Comparison of ENCODE assay signal across 15 cellular contexts in the genomic region with DNA sequence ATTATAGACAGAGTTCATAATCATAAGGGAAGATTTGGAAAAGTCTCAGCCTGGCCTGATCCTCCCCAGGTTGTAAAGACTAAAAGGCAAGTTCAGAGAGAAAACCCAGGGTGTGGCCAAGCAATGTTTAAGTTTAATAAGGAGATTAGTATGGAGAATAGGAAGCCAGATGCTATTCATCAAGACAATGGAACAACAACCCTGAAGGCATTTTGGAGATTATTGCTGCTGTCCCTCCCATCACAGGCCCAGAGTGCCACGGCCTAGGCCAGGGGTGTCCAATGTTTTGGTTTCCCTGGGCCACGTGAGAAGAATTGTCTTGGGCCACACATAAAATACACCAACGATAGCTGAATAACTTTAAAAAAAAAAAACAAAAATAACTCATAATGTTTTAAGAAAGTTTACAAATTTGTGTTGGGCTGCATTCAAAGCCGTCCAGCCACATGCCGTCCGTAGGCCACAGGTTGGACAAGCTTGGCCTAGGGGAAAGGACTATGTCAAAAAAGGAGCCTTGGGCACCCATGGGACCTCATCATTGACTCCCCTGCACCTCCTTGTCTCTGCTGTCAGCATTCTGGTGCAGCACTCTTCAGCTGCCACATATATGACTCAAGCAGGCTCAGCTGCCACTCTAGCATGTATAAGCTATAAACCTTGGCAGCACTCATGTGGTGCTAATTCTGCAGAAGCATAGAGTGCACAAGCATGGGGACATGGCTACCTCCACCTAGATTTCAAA. TPM values are rescaled to one million over a fixed set of nuclear protein-coding genes. Genes with fewer than 3 reads are reported as not detected.
DNase-seq lines count a peak whose midpoint lies in the region; ATAC-seq and TF ChIP-seq lines count a peak whose summit lies in the region.
"Had no signal": no experiment of that assay in that cellular context is flagged by ENCODE, and none has a peak within 500 bp of the region (broad histone marks: within the 10 kb centered on the region; RNA-seq: fewer than 3 reads in every experiment).

No MANE protein-coding gene starts in this region.

- H3K56ac ChIP-seq in IMR-90 (ENCODE audit: extremely low read depth, insufficient read depth, low read length) = no peak overlapping the region

- dilution Hi-C loops in IMR-90 (cut with HindIII; ENCODE audit: low sequenced_read_pairs, unreplicated experiment) = no loop called here

- POLR2A ChIA-PET in IMR-90 (lab: Charles Lee; ENCODE audit: unreplicated experiment) = no interaction called here

- no peak overlapping the region for H3K18ac ChIP-seq in IMR-90 (ENCODE audit: low read depth, low read length)

- H3K9me3 ChIP-seq in IMR-90 (ENCODE audit: control insufficient read depth, insufficient read depth, low read length) (peaks cover 8% of the 10 kb centered on the region), tibial nerve (peaks cover 0 to 12% (median 3%) of the 10 kb centered on the region in 4 donors)

- TF ChIP-seq POLR2A in IMR-90 (IDR thresholded peaks at IDR 0.05; ENCODE audit: low read depth, low read length) = no peak
- no peak for TF ChIP-seq POLR2A in tibial nerve (IDR thresholded peaks at IDR 0.05)

- H2BK120ac ChIP-seq in IMR-90 (ENCODE audit: low read depth, low read length) = no peak overlapping the region

- H2BK15ac ChIP-seq in IMR-90 (ENCODE audit: low read depth, low read length) = no peak overlapping the region

- no peak overlapping the region for H4K5ac ChIP-seq in IMR-90 (ENCODE audit: low read depth, low read length)

- H3K27me3 ChIP-seq in IMR-90 (ENCODE audit: control insufficient read depth, insufficient read depth, low read length) (no peaks in the 10 kb centered on the region), foreskin keratinocyte (no peaks in the 10 kb centered on the region), tibial nerve (no peaks in the 10 kb centered on the region)
- H3K27me3 ChIP-seq: BLaER1 treated with 17β-estradiol and CSF1 and Interleukin-3, amounts not matched to agents 10 nM and 100 nM had no signal

- TF ChIP-seq RAD21 in IMR-90 (IDR thresholded peaks at IDR 0.05; ENCODE audit: low read length) = no peak

- no peak overlapping the region for H2AFZ ChIP-seq in IMR-90 (replicated peaks; ENCODE audit: low read length, poor library complexity)
- H2AFZ ChIP-seq: GM23248 had no signal

- H3K27me3 Mint-ChIP-seq in T-helper 2 cell treated with Interferon-gamma antibody and Interleukin-4, amounts not matched to agents 5 μg/mL and 100 μg/mL, for 36 hours (ENCODE audit: low read depth) = no peaks in the 10 kb centered on the region
- H3K27me3 Mint-ChIP-seq: CD4-positive, alpha-beta T cell had no signal

- H2AK9ac ChIP-seq in IMR-90 (replicated peaks; ENCODE audit: low read depth, low read length, poor library complexity) = peak overlapping the region; percentile 75

- H3K27ac Mint-ChIP-seq in T-helper 2 cell treated with Interferon-gamma antibody and Interleukin-4, amounts not matched to agents 5 μg/mL and 100 μg/mL, for 36 hours = peak overlapping the region; percentile 33
- peak overlapping the region; percentile 34 for H3K27ac Mint-ChIP-seq in stimulated activated effector memory CD8-positive, alpha-beta T cell treated with anti-CD3 and anti-CD28 coated beads, Interleukin-12 subunit alpha, Interleukin-12 subunit beta, amount 100 ng/mL, for 72 hours
- H3K27ac Mint-ChIP-seq: CD4-positive, alpha-beta T cell had no signal

- H4K8ac ChIP-seq in IMR-90 (ENCODE audit: low read depth in 2 of 2, low read length in 2 of 2) = no peak overlapping the region

- intact Hi-C loops in IMR-90 (cut with micrococcal nuclease) = loop anchor here (5.0 kb wide), 1 partner anchor 56 kb away; no protein-coding TSS in a partner anchor

- no peak overlapping the region for H3K14ac ChIP-seq in IMR-90 (replicated peaks; ENCODE audit: low read depth, low read length)

- H3K36me3 ChIP-seq in IMR-90 (ENCODE audit: control insufficient read depth, insufficient read depth, low read length) (no peaks in the 10 kb centered on the region), tibial nerve (no peaks in the 10 kb centered on the region)
- H3K36me3 ChIP-seq: BLaER1 treated with 17β-estradiol and CSF1 and Interleukin-3, amounts not matched to agents 10 nM and 100 nM had no signal

- H3K36me3 Mint-ChIP-seq in T-helper 2 cell treated with Interferon-gamma antibody and Interleukin-4, amounts not matched to agents 5 μg/mL and 100 μg/mL, for 36 hours (ENCODE audit: low read depth) = peaks cover 77% of the 10 kb centered on the region
- H3K36me3 Mint-ChIP-seq in stimulated activated effector memory CD8-positive, alpha-beta T cell treated with anti-CD3 and anti-CD28 coated beads, Interleukin-12 subunit alpha, Interleukin-12 subunit beta, amount 100 ng/mL, for 72 hours = peaks cover 47% of the 10 kb centered on the region

- TF ChIP-seq CTCF in IMR-90 (conservative IDR thresholded peaks at IDR 0.05; ENCODE audit: low read depth, low read length) = no peak
- TF ChIP-seq CTCF in foreskin keratinocyte (conservative IDR thresholded peaks at IDR 0.05) = no peak
- no peak for TF ChIP-seq CTCF in tibial nerve (IDR thresholded peaks at IDR 0.05)

- no peak overlapping the region for H2AK5ac ChIP-seq in IMR-90 (ENCODE audit: low read depth, low read length)

- no peak for DNase-seq in T-helper 2 cell treated with Interferon-gamma antibody and Interleukin-4, amounts not matched to agents 5 μg/mL and 100 μg/mL, for 36 hours (ENCODE audit: low spot score)
- DNase-seq in T-helper 2 cell = no peak
- DNase-seq in IMR-90 = no peak
- no peak for DNase-seq in foreskin keratinocyte
- DNase-seq in stimulated activated effector memory CD8-positive, alpha-beta T cell treated with anti-CD3 and anti-CD28 coated beads, Interleukin-12 subunit alpha, Interleukin-12 subunit beta, amount 100 ng/mL, for 72 hours (ENCODE audit: low spot score in 2 of 2) = no peak
- no peak for DNase-seq in tibial nerve (ENCODE audit: low spot score in 2 of 2)
- DNase-seq: 8988T; Calu3; CD4-positive, alpha-beta T cell; DMS 273 treated with DMSO at 0.1 percent for 48 hours; GM23248 had no signal

- H2BK5ac ChIP-seq in IMR-90 (ENCODE audit: low read depth, low read length, poor library complexity, severe bottlenecking) = no peak overlapping the region

- H3K4me3 ChIP-seq in IMR-90 (ENCODE audit: insufficient read depth, low read depth, low read length) (no peak overlapping the region), tibial nerve (no peak overlapping the region)
- H3K4me3 ChIP-seq: BLaER1 treated with 17β-estradiol and CSF1 and Interleukin-3, amounts not matched to agents 10 nM and 100 nM; GM12878; GM23248 had no signal

- 90% methylated on average over 3 of the region's 6 CpGs; no CpG with 5 or more reads in 1 of the 2 experiments for WGBS in IMR-90 (ENCODE audit: extremely low coverage in 2 of 2, insufficient read length in 1 of 2), 2 experiments
- WGBS in tibial nerve, 2 donors = 80 to 81% methylated on average over 6 of the region's 6 CpGs

- H3K27ac ChIP-seq in IMR-90 (ENCODE audit: insufficient read depth, low read length) (no peak overlapping the region), foreskin keratinocyte (no peak overlapping the region), tibial nerve (no peak overlapping the region)
- H3K27ac ChIP-seq: BLaER1 treated with 17β-estradiol and CSF1 and Interleukin-3, amounts not matched to agents 10 nM and 100 nM; GM23248 had no signal

- no peaks in the 10 kb centered on the region for H3K9me1 ChIP-seq in IMR-90 (ENCODE audit: insufficient read depth, low read length)

- H3K23ac ChIP-seq in IMR-90 (ENCODE audit: low read depth, low read length) = no peak overlapping the region

- H3K4me1 Mint-ChIP-seq in T-helper 2 cell treated with Interferon-gamma antibody and Interleukin-4, amounts not matched to agents 5 μg/mL and 100 μg/mL, for 36 hours (ENCODE audit: low read depth) = peaks cover 65% of the 10 kb centered on the region
- peaks cover 44% of the 10 kb centered on the region for H3K4me1 Mint-ChIP-seq in stimulated activated effector memory CD8-positive, alpha-beta T cell treated with anti-CD3 and anti-CD28 coated beads, Interleukin-12 subunit alpha, Interleukin-12 subunit beta, amount 100 ng/mL, for 72 hours

- no peak overlapping the region for H3K4me3 Mint-ChIP-seq in T-helper 2 cell treated with Interferon-gamma antibody and Interleukin-4, amounts not matched to agents 5 μg/mL and 100 μg/mL, for 36 hours
- H3K4me3 Mint-ChIP-seq in stimulated activated effector memory CD8-positive, alpha-beta T cell treated with anti-CD3 and anti-CD28 coated beads, Interleukin-12 subunit alpha, Interleukin-12 subunit beta, amount 100 ng/mL, for 72 hours = no peak overlapping the region
- H3K4me3 Mint-ChIP-seq: CD4-positive, alpha-beta T cell had no signal

- CTCF ChIA-PET in IMR-90 (lab: Yijun Ruan, JAX) = no interaction called here

- no peak for TF ChIP-seq EP300 in tibial nerve (IDR thresholded peaks at IDR 0.05)

- H2BK20ac ChIP-seq in IMR-90 (ENCODE audit: low read depth, low read length) = no peak overlapping the region

- ATAC-seq in IMR-90 (ENCODE audit: low read depth) (no peak), foreskin keratinocyte (peak; percentile 20), GM21825 (IDR thresholded peaks at IDR 0.05; ENCODE audit: unreplicated experiment) (no peak)
- no peak for ATAC-seq in stimulated activated effector memory CD8-positive, alpha-beta T cell treated with anti-CD3 and anti-CD28 coated beads, Interleukin-12 subunit alpha, Interleukin-12 subunit beta, amount 100 ng/mL, for 72 hours
- ATAC-seq: GM12878 had no signal

- in situ Hi-C loops in IMR-90 (cut with MboI; ENCODE audit: low sequenced_read_pairs) = no loop called here

- no peak overlapping the region for H4K91ac ChIP-seq in IMR-90 (ENCODE audit: insufficient read depth, low read depth, low read length)

- no peak overlapping the region for H3K4me2 ChIP-seq in IMR-90 (ENCODE audit: low read depth, low read length)
- H3K4me2 ChIP-seq: BLaER1 treated with 17β-estradiol and CSF1 and Interleukin-3, amounts not matched to agents 10 nM and 100 nM had no signal

- H3K4ac ChIP-seq in IMR-90 (ENCODE audit: low read depth, low read length) = no peak overlapping the region

- H3K9me3 Mint-ChIP-seq in T-helper 2 cell treated with Interferon-gamma antibody and Interleukin-4, amounts not matched to agents 5 μg/mL and 100 μg/mL, for 36 hours = peaks cover 16% of the 10 kb centered on the region
- H3K9me3 Mint-ChIP-seq in stimulated activated effector memory CD8-positive, alpha-beta T cell treated with anti-CD3 and anti-CD28 coated beads, Interleukin-12 subunit alpha, Interleukin-12 subunit beta, amount 100 ng/mL, for 72 hours = no peaks in the 10 kb centered on the region

- H4K20me1 ChIP-seq in IMR-90 (ENCODE audit: insufficient read depth, low read length) = no peaks in the 10 kb centered on the region
- H4K20me1 ChIP-seq: BLaER1 treated with 17β-estradiol and CSF1 and Interleukin-3, amounts not matched to agents 10 nM and 100 nM had no signal

- H3K4me1 ChIP-seq in IMR-90 (ENCODE audit: control insufficient read depth, insufficient read depth, low read length) = no peaks in the 10 kb centered on the region
- no peaks in the 10 kb centered on the region for H3K4me1 ChIP-seq in foreskin keratinocyte
- no peaks in the 10 kb centered on the region for H3K4me1 ChIP-seq in tibial nerve
- H3K4me1 ChIP-seq: BLaER1 treated with 17β-estradiol and CSF1 and Interleukin-3, amounts not matched to agents 10 nM and 100 nM had no signal

- H3K9ac ChIP-seq in IMR-90 (ENCODE audit: low read depth, low read length) = no peak overlapping the region
- H3K9ac ChIP-seq: BLaER1 treated with 17β-estradiol and CSF1 and Interleukin-3, amounts not matched to agents 10 nM and 100 nM; GM23248 had no signal

- BruUV-seq in IMR-90 (replicated peaks; lab: Mats Ljungman, UMichigan) = no TSS peak

- H3K79me1 ChIP-seq in IMR-90 (ENCODE audit: low read depth in 1 of 2, low read length in 2 of 2) = no peaks in the 10 kb centered on the region; a peak in 1 of 4 replicates

RNA-seq across cellular contexts. Expression of a gene that starts 20.8 kb away (rescaled TPM):
- total RNA-seq in IMR-90 (2012; rRNA removed) = 19.0 and 24.2 TPM in 2 replicates
- 9.8 and 13.2 TPM in 2 replicates for polyA plus RNA-seq in IMR-90 (2012; rRNA removed)
- 3.2 and 3.9 TPM in 2 replicates for polyA plus RNA-seq in IMR-90 (2012; cell fraction: cytosol; rRNA removed)
- polyA plus RNA-seq in IMR-90 (2012; cell fraction: nucleus; rRNA removed; ENCODE audit: low replicate concordance) = 2.3 and 20.0 TPM in 2 replicates
- 0.99 and 2.8 TPM in 2 replicates for total RNA-seq in foreskin keratinocyte
- polyA plus RNA-seq in foreskin keratinocyte = 0.43 and 1.00 TPM in 2 replicates
- 10 to 100 TPM in 3 of 4 donors, 1 to 10 TPM in 1; 5.2 to 22.8 (median 17.3) TPM for total RNA-seq in tibial nerve
- total RNA-seq: G401 had no signal
